Comparison of ENCODE assay signal across 20 cellular contexts in genomic region chr17:48591435-48592077, GRCh38. TPM values are rescaled to one million over a fixed set of nuclear protein-coding genes. Genes with fewer than 3 reads are reported as not detected.
DNase-seq lines count a peak whose midpoint lies in the region; ATAC-seq and TF ChIP-seq lines count a peak whose summit lies in the region.
"Had no signal": no experiment of that assay in that cellular context is flagged by ENCODE, and none has a peak within 500 bp of the region (broad histone marks: within the 10 kb centered on the region; RNA-seq: fewer than 3 reads in every experiment).

No MANE protein-coding gene starts in this region.

- no peaks in the 10 kb centered on the region for H3K79me2 ChIP-seq in GM23338 (replicated peaks; ENCODE audit: insufficient read depth)

- peaks cover 44% of the 10 kb centered on the region for H4K20me1 ChIP-seq in GM23338 (replicated peaks; ENCODE audit: insufficient read depth)

- peaks cover 42% of the 10 kb centered on the region for H3K4me1 Mint-ChIP-seq in GM23338

- H3K9me3 ChIP-seq in lower lobe of right lung (no peaks in the 10 kb centered on the region), spleen (no peaks in the 10 kb centered on the region)
- H3K9me3 ChIP-seq: right lobe of liver had no signal

- TF ChIP-seq CTCF in GM23338 (conservative IDR thresholded peaks at IDR 0.05; ENCODE audit: low read depth in 2 of 2) (no peak), astrocyte of the cerebellum (IDR thresholded peaks at IDR 0.05; ENCODE audit: low read depth, low read length, missing control alignments) (no peak), lower lobe of right lung (IDR thresholded peaks at IDR 0.05) (no peak), spleen (IDR thresholded peaks at IDR 0.05 in 8 of 11, conservative IDR thresholded peaks at IDR 0.05 in 3 of 11) (no peak), GM10266 (IDR thresholded peaks at IDR 0.05; ENCODE audit: control insufficient read depth, insufficient read depth, low read depth, missing control alignments) (no peak)

- ATAC-seq in GM23338 (no peak), lower lobe of right lung (no peak)
- ATAC-seq: GM12878; left ventricle myocardium superior; right lobe of liver; stimulated activated memory B cell treated with anti-CD40 and anti-IgM and Interleukin-4, amounts not matched to agents 10 μg/mL and 1 μg/mL and 100 μg/mL, for 72 hours had no signal

- H3K9me3 Mint-ChIP-seq in GM23338: no peaks in the 10 kb centered on the region; the same call in 2 of the 3 replicates
- H3K9me3 Mint-ChIP-seq: activated CD4-positive, alpha-beta T cell treated with anti-CD3 and anti-CD28 coated beads, Interleukin-2, amount 10 ng/mL, durations not matched to agents 7 days and 5 days; stimulated activated memory B cell treated with anti-CD40 and anti-IgM and Interleukin-4, amounts not matched to agents 10 μg/mL and 1 μg/mL and 100 μg/mL, for 72 hours had no signal

- no peak for TF ChIP-seq POLR2A in spleen (IDR thresholded peaks at IDR 0.05)

- no peaks in the 10 kb centered on the region for H3K9me2 ChIP-seq in GM23338 (ENCODE audit: insufficient read depth)

- no peak overlapping the region for H3K4me3 Mint-ChIP-seq in GM23338
- H3K4me3 Mint-ChIP-seq: activated CD4-positive, alpha-beta T cell treated with anti-CD3 and anti-CD28 coated beads, Interleukin-2, amount 10 ng/mL, durations not matched to agents 7 days and 5 days; stimulated activated memory B cell treated with anti-CD40 and anti-IgM and Interleukin-4, amounts not matched to agents 10 μg/mL and 1 μg/mL and 100 μg/mL, for 72 hours had no signal

- no peak overlapping the region for H3K4me2 ChIP-seq in GM23338
- H3K4me2 ChIP-seq: KMS-11 had no signal

- H3K4me1 ChIP-seq in GM23338 (ENCODE audit: insufficient read depth) (peaks cover 65% of the 10 kb centered on the region), lower lobe of right lung (peaks cover 36% of the 10 kb centered on the region), spleen (peaks cover 10 to 86% (median 51%) of the 10 kb centered on the region in 6 donors)
- H3K4me1 ChIP-seq: right lobe of liver had no signal

- in situ Hi-C loops in astrocyte of the cerebellum (cut with HindIII; ENCODE audit: low sequenced_read_pairs): loop anchor here (5.0 kb wide), 1 partner anchor 244 kb away; no protein-coding TSS in a partner anchor

- H3K27me3 Mint-ChIP-seq in GM23338 (ENCODE audit: insufficient read depth, low read depth, poor library complexity): peaks cover 100% of the 10 kb centered on the region

- intact Hi-C loops in lower lobe of right lung (cut with DNase I): no loop called here
- intact Hi-C loops in spleen (cut with DNase I; ENCODE audit: low total_unique reads): loop anchor here (5.0 kb wide), 1 partner anchor 239 kb away; no protein-coding TSS in a partner anchor

- H3K36me3 Mint-ChIP-seq in GM23338 (ENCODE audit: low read depth): no peaks in the 10 kb centered on the region
- H3K36me3 Mint-ChIP-seq: stimulated activated memory B cell treated with anti-CD40 and anti-IgM and Interleukin-4, amounts not matched to agents 10 μg/mL and 1 μg/mL and 100 μg/mL, for 72 hours had no signal

- WGBS in spleen, 5 donors: 55 to 72% (median 66%) methylated on average over 7 of the region's 7 CpGs

- H3K27me3 ChIP-seq in GM23338 (ENCODE audit: insufficient read depth) (peaks cover 100% of the 10 kb centered on the region), lower lobe of right lung (ENCODE audit: low read depth) (peaks cover 84% of the 10 kb centered on the region), spleen (replicated peaks in 1 of 7) (peaks cover 4 to 100% (median 87%) of the 10 kb centered on the region in 7 donors)

- H3K27ac ChIP-seq in GM23338 (ENCODE audit: low read depth) (no peak overlapping the region), lower lobe of right lung (peak overlapping the region; percentile 81), spleen (peak overlapping the region in 6 of 8 donors; percentile 71 to 85 (median 82))
- H3K27ac ChIP-seq: coronary artery, HL-60, KMS-11 had no signal

- no peak overlapping the region for H2AFZ ChIP-seq in GM23338

- peaks cover 57% of the 10 kb centered on the region for H3F3A ChIP-seq in GM23338 (replicated peaks; ENCODE audit: low read depth)

- no peak overlapping the region for H3K27ac Mint-ChIP-seq in GM23338
- H3K27ac Mint-ChIP-seq: activated CD4-positive, alpha-beta T cell treated with anti-CD3 and anti-CD28 coated beads, Interleukin-2, amount 10 ng/mL, durations not matched to agents 7 days and 5 days; stimulated activated memory B cell treated with anti-CD40 and anti-IgM and Interleukin-4, amounts not matched to agents 10 μg/mL and 1 μg/mL and 100 μg/mL, for 72 hours had no signal

- H3K36me3 ChIP-seq in GM23338 (ENCODE audit: insufficient read depth) (no peaks in the 10 kb centered on the region), lower lobe of right lung (peaks cover 5% of the 10 kb centered on the region), spleen (no peaks in the 10 kb centered on the region)
- H3K36me3 ChIP-seq: right lobe of liver had no signal

- DNase-seq in GM23338 (ENCODE audit: low spot score): no peak
- no peak for DNase-seq in astrocyte of the cerebellum (ENCODE audit: low read depth)
- DNase-seq in lower lobe of right lung: no peak
- no peak for DNase-seq in spleen
- DNase-seq in kidney tubule cell (ENCODE audit: low spot score): no peak
- no peak for DNase-seq in SK-N-DZ (ENCODE audit: low spot score)
- no peak for DNase-seq in GM10266 (ENCODE audit: extremely low spot score)
- no peak for DNase-seq in DMS79 treated with DMSO at 0.1 percent for 48 hours (lab: John Stamatoyannopoulos, UW)
- DNase-seq: activated CD4-positive, alpha-beta T cell treated with anti-CD3 and anti-CD28 coated beads, Interleukin-2, amount 10 ng/mL, durations not matched to agents 7 days and 5 days; amniotic stem cell; left ventricle myocardium superior; NCI-H2227 treated with DMSO at 0.1 percent for 48 hours; Right ventricle myocardium superior; T1000 had no signal

- no peak overlapping the region for H3K4me3 ChIP-seq in GM23338
- peak overlapping the region; percentile 60 for H3K4me3 ChIP-seq in astrocyte of the cerebellum (ENCODE audit: low read depth, low read length)
- peak overlapping the region; percentile 63 for H3K4me3 ChIP-seq in lower lobe of right lung
- peak overlapping the region in 4 of 8 donors; percentile 28 to 67 (median 40) for H3K4me3 ChIP-seq in spleen
- H3K4me3 ChIP-seq: GM12878 had no signal

TF ChIP-seq in GM23338, 12 proteins besides CTCF, POLR2A, EP300 and RAD21 (continues in another document):
- TF ChIP-seq ZNF114 (CRISPR knock-in tag; IDR thresholded peaks at IDR 0.05): no peak

RNA-seq across cellular contexts. Expression of gene HOXB3, which starts 1.5 kb away (rescaled TPM):
- 0.17 TPM in 1 of 2 replicates, not detected in the other for total RNA-seq in GM23338 (2014; rRNA removed; shearing (Covaris generic))
- polyA plus RNA-seq in GM23338 (2016; fragmentation: Nextera tagmentation; extraction: Ambion mirVana) (not detected in 2 replicates), spleen (1 to 10 TPM; 3.6 to 7.8 (median 6.5) TPM)
- total RNA-seq in lower lobe of right lung (11.3 TPM), spleen (10 to 100 TPM in 4 of 7 donors, 1 to 10 TPM in 3; 6.8 to 23.1 (median 10.4) TPM)
- not detected in 2 replicates for polyA plus RNA-seq in SK-N-DZ (2014; cell fraction: cytosol; rRNA removed)
- not detected in 2 replicates for polyA plus RNA-seq in SK-N-DZ (2014; cell fraction: nucleus; rRNA removed)

RNA-seq across cellular contexts. Expression of gene HOXB5, which starts 2.0 kb away (rescaled TPM):
- total RNA-seq in GM23338 (2014; rRNA removed; shearing (Covaris generic)): not detected in 2 replicates
- polyA plus RNA-seq in GM23338 (2016; fragmentation: Nextera tagmentation; extraction: Ambion mirVana) (not detected in 2 replicates), spleen (1 to 10 TPM in 2 of 3 donors, under 1 TPM in 1; 0.91 to 1.5 (median 1.3) TPM)
- total RNA-seq in lower lobe of right lung (3.9 TPM), spleen (1 to 10 TPM in 3 of 7 donors, under 1 TPM in 4; 0.43 to 2.6 (median 0.67) TPM)
- not detected in 2 replicates for polyA plus RNA-seq in SK-N-DZ (2014; cell fraction: cytosol; rRNA removed)
- polyA plus RNA-seq in SK-N-DZ (2014; cell fraction: nucleus; rRNA removed): not detected in 2 replicates
- total RNA-seq: activated CD4-positive, alpha-beta T cell treated with anti-CD3 and anti-CD28 coated beads, Interleukin-2, amount 10 ng/mL, durations not matched to agents 7 days and 5 days; GM12878; left ventricle myocardium superior had no signal
- polyA plus RNA-seq: GM12878 had no signal

RNA-seq across cellular contexts. Expression of gene HOXB6, which starts 13.2 kb away (rescaled TPM):
- total RNA-seq in GM23338 (2014; rRNA removed; shearing (Covaris generic)): not detected in 2 replicates
- polyA plus RNA-seq in GM23338 (2016; fragmentation: Nextera tagmentation; extraction: Ambion mirVana) (not detected in 2 replicates), spleen (1 to 10 TPM; 1.7 to 3.4 (median 2.1) TPM)
- total RNA-seq in lower lobe of right lung (4.4 TPM), spleen (1 to 10 TPM; 1.2 to 4.5 (median 3.3) TPM)
- not detected in 2 replicates for polyA plus RNA-seq in SK-N-DZ (2014; cell fraction: cytosol; rRNA removed)
- polyA plus RNA-seq in SK-N-DZ (2014; cell fraction: nucleus; rRNA removed): not detected in 2 replicates
- total RNA-seq: activated CD4-positive, alpha-beta T cell treated with anti-CD3 and anti-CD28 coated beads, Interleukin-2, amount 10 ng/mL, durations not matched to agents 7 days and 5 days had no signal

RNA-seq across cellular contexts. Expression of gene HOXB4, which starts 13.4 kb away (rescaled TPM):
- total RNA-seq in GM23338 (2014; rRNA removed; shearing (Covaris generic)): not detected in 2 replicates
- polyA plus RNA-seq in GM23338 (2016; fragmentation: Nextera tagmentation; extraction: Ambion mirVana) (not detected in 2 replicates), spleen (1 to 10 TPM; 2.3 to 2.7 (median 2.4) TPM)
- total RNA-seq in lower lobe of right lung (5.8 TPM), spleen (1 to 10 TPM; 1.9 to 6.4 (median 3.6) TPM)
- not detected in 2 replicates for polyA plus RNA-seq in SK-N-DZ (2014; cell fraction: cytosol; rRNA removed)
- polyA plus RNA-seq in SK-N-DZ (2014; cell fraction: nucleus; rRNA removed): not detected in 2 replicates

RNA-seq across cellular contexts. Expression of gene HOXB7, which starts 19.3 kb away (rescaled TPM):
- total RNA-seq in GM23338 (2014; rRNA removed; shearing (Covaris generic)): not detected in 2 replicates
- not detected in 2 replicates for polyA plus RNA-seq in GM23338 (2016; fragmentation: Nextera tagmentation; extraction: Ambion mirVana)
- total RNA-seq in lower lobe of right lung: 2.4 TPM
- total RNA-seq in spleen: 1 to 10 TPM; 1.3 to 3.5 (median 2.7) TPM
- 1 to 10 TPM; 3.2 to 7.5 (median 3.3) TPM for polyA plus RNA-seq in spleen
- not detected in 2 replicates for polyA plus RNA-seq in SK-N-DZ (2014; cell fraction: cytosol; rRNA removed)
- polyA plus RNA-seq in SK-N-DZ (2014; cell fraction: nucleus; rRNA removed): not detected in 2 replicates
